In genomic region chr2:11437602-11438001, GRCh38 we compare ENCODE assay signal across 19 cellular contexts.
"Had no signal": no experiment of that assay in that cellular context is flagged by ENCODE, and none has a peak within 500 bp of the region (broad histone marks: within the 10 kb centered on the region; RNA-seq: fewer than 3 reads in every experiment).

No MANE protein-coding gene starts in this region.

- H3K4me3 ChIP-seq: ascending aorta, prostate gland, skin epidermis, tibial nerve had no signal

- H3K4me1 ChIP-seq: ascending aorta, prostate gland, tibial nerve had no signal

- H3K36me3 ChIP-seq: prostate gland had no signal

- H3K4me1 Mint-ChIP-seq: central memory CD8-positive, alpha-beta T cell; immature natural killer cell had no signal

- DNase-seq: activated CD4-positive, alpha-beta T cell treated with anti-CD3 and anti-CD28 coated beads for 1 hour; activated CD4-positive, alpha-beta T cell treated with anti-CD3 and anti-CD28 coated beads, Interleukin-2, amount 50 U/mL, for 4 hours; activated gamma-delta T cell; activated T-cell treated with anti-CD3 and anti-CD28 coated beads, Interleukin-2, amount 50 U/mL, for 72 hours; effector CD4-positive, alpha-beta T cell; immature natural killer cell; kidney glomerular epithelial cell; left ventricle myocardium superior; right cardiac atrium; stimulated activated naive CD8-positive, alpha-beta T cell treated with anti-CD3 and anti-CD28 coated beads, Interleukin-15, Interleukin-2, amounts not matched to agents 100 U/mL and 50 U/mL, for 24 hours; substantia nigra; WERI-Rb-1 had no signal

- H3K9me3 ChIP-seq: ascending aorta, prostate gland, tibial nerve had no signal

- H3K27me3 Mint-ChIP-seq: activated naive CD4-positive, alpha-beta T cell treated with anti-CD3 and anti-CD28 coated beads, Interleukin-2, amount 50 U/mL, for 24 hours; central memory CD8-positive, alpha-beta T cell had no signal

- H3K4me3 Mint-ChIP-seq: activated naive CD4-positive, alpha-beta T cell treated with anti-CD3 and anti-CD28 coated beads, Interleukin-2, amount 50 U/mL, for 24 hours; activated T-cell treated with anti-CD3 and anti-CD28 coated beads, Interleukin-2, amount 50 U/mL, for 72 hours; central memory CD8-positive, alpha-beta T cell; immature natural killer cell had no signal

- ATAC-seq: activated T-cell treated with anti-CD3 and anti-CD28 coated beads, Interleukin-2, amount 50 U/mL, for 72 hours; esophagus mucosa; left ventricle myocardium superior; stimulated activated naive CD8-positive, alpha-beta T cell treated with anti-CD3 and anti-CD28 coated beads, Interleukin-15, Interleukin-2, amounts not matched to agents 100 U/mL and 50 U/mL, for 24 hours had no signal

- H3K9me3 Mint-ChIP-seq: central memory CD8-positive, alpha-beta T cell; immature natural killer cell had no signal

- H3K27ac Mint-ChIP-seq: activated naive CD4-positive, alpha-beta T cell treated with anti-CD3 and anti-CD28 coated beads, Interleukin-2, amount 50 U/mL, for 24 hours; activated T-cell treated with anti-CD3 and anti-CD28 coated beads, Interleukin-2, amount 50 U/mL, for 72 hours; immature natural killer cell had no signal

- H3K27me3 ChIP-seq: ascending aorta, tibial nerve had no signal
